Comparison of ENCODE assay signal across 8 cellular contexts in the genomic region with DNA sequence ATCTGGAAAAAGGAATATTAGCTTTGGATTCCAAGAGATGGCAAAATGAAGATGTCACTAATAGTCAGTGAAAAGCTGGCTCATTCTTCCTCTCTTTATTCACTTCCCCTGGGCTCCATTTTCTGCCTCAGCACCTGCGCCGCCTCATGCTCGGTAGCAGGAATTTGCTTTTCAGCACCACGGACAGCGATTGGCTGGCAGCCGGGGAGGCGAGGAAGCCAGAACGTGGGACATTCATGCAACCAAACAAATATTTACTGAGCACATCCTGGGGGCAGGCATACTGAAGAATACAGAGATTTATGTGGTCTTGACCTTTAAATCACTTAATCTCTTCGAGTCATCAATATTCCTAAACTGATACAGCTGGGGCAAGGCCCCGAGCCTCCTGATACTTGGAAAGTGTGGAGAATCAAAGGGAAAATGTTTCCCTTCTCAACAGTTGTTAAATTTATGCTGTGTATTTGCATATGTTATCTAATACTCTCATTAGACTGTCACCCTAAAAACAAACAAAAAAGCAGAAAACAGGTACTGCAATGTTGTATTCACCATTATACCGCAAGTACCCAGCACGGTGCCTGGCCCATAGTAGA. TPM values are rescaled to one million over a fixed set of nuclear protein-coding genes. Genes with fewer than 3 reads are reported as not detected.
A peak's percentile ranks its signal among the peaks of the same experiment; 100 is the strongest.
DNase-seq lines count a peak whose midpoint lies in the region; ATAC-seq and TF ChIP-seq lines count a peak whose summit lies in the region.

No MANE protein-coding gene starts in this region.

- DNase-seq in CD8-positive, alpha-beta memory T cell = peak; percentile 16 to 66 (median 33)
- DNase-seq in Karpas-422 (peak; percentile 92), cerebellum (ENCODE audit: low spot score) (peak; percentile 26), right lobe of liver (peak; percentile 77 to 81 (median 80)), NCI-H187 treated with DMSO at 0.1 percent for 48 hours (lab: John Stamatoyannopoulos, UW) (no peak)
- peak; percentile 83 for DNase-seq in activated CD4-positive, alpha-beta T cell treated with anti-CD3 and anti-CD28 coated beads for 36 hours
- peak; percentile 16 for DNase-seq in stimulated activated CD8-positive, alpha-beta memory T cell treated with anti-CD3 and anti-CD28 coated beads, Interleukin-12 subunit alpha, Interleukin-12 subunit beta, amount 100 ng/mL, for 4 hours (ENCODE audit: low read depth)

- H3K27ac Mint-ChIP-seq in CD8-positive, alpha-beta memory T cell = no peak overlapping the region
- H3K27ac Mint-ChIP-seq in activated CD4-positive, alpha-beta T cell treated with anti-CD3 and anti-CD28 coated beads for 36 hours = no peak overlapping the region

- H3K36me3 Mint-ChIP-seq in CD8-positive, alpha-beta memory T cell = no peaks in the 10 kb centered on the region
- no peaks in the 10 kb centered on the region for H3K36me3 Mint-ChIP-seq in activated CD4-positive, alpha-beta T cell treated with anti-CD3 and anti-CD28 coated beads for 36 hours (ENCODE audit: low read depth)

- H3K4me2 ChIP-seq in Karpas-422 (ENCODE audit: low read depth, low read length, poor library complexity, severe bottlenecking) = no peak overlapping the region

- intact Hi-C loops in activated CD4-positive, alpha-beta T cell treated with anti-CD3 and anti-CD28 coated beads for 36 hours (cut with DNase I, micrococcal nuclease) = loop anchor here (1.0 to 5.0 kb wide), 5 partner anchors 41 to 446 kb away; no protein-coding TSS in a partner anchor
- intact Hi-C loops in right lobe of liver (cut with DNase I) = no loop called here

- H3K4me1 Mint-ChIP-seq in CD8-positive, alpha-beta memory T cell = no peaks in the 10 kb centered on the region
- no peaks in the 10 kb centered on the region for H3K4me1 Mint-ChIP-seq in activated CD4-positive, alpha-beta T cell treated with anti-CD3 and anti-CD28 coated beads for 36 hours

- no peak overlapping the region for H3K4me3 Mint-ChIP-seq in CD8-positive, alpha-beta memory T cell
- H3K4me3 Mint-ChIP-seq in activated CD4-positive, alpha-beta T cell treated with anti-CD3 and anti-CD28 coated beads for 36 hours = no peak overlapping the region

- no peak overlapping the region for H3K9ac ChIP-seq in Karpas-422 (ENCODE audit: low read length)

- H3K27ac ChIP-seq in CD8-positive, alpha-beta memory T cell (ENCODE audit: low read depth, low read length) = no peak overlapping the region
- H3K27ac ChIP-seq in Karpas-422 (ENCODE audit: low read length) (no peak overlapping the region), right lobe of liver (no peak overlapping the region)

- TF ChIP-seq CTCF in right lobe of liver (IDR thresholded peaks at IDR 0.05) = no peak

- H3K36me3 ChIP-seq in CD8-positive, alpha-beta memory T cell (ENCODE audit: insufficient read depth, low read length) = no peaks in the 10 kb centered on the region
- H3K36me3 ChIP-seq in Karpas-422 (ENCODE audit: insufficient read depth, low read length) (no peaks in the 10 kb centered on the region), right lobe of liver (no peaks in the 10 kb centered on the region)

- H3K79me2 ChIP-seq in Karpas-422 (ENCODE audit: low read length) = no peaks in the 10 kb centered on the region

- H4K20me1 ChIP-seq in Karpas-422 (ENCODE audit: insufficient read depth, low read depth, low read length) = peaks cover 7% of the 10 kb centered on the region; the same call in 1 of the 2 replicates

- TF ChIP-seq POLR2A in right lobe of liver (IDR thresholded peaks at IDR 0.05) = no peak

- ATAC-seq in activated CD4-positive, alpha-beta T cell treated with anti-CD3 and anti-CD28 coated beads for 36 hours = no peak
- ATAC-seq in right lobe of liver (peak; percentile 68 to 91 (median 84)), GM18868 (IDR thresholded peaks at IDR 0.05; ENCODE audit: unreplicated experiment) (no peak)

- H3K27me3 ChIP-seq in CD8-positive, alpha-beta memory T cell (ENCODE audit: insufficient read depth, low read length, poor library complexity, severe bottlenecking) = no peaks in the 10 kb centered on the region
- peaks cover 2% of the 10 kb centered on the region; the same call in 1 of the 2 replicates for H3K27me3 ChIP-seq in Karpas-422 (ENCODE audit: low read length)
- H3K27me3 ChIP-seq in right lobe of liver = no peaks in the 10 kb centered on the region

- H3K27me3 Mint-ChIP-seq in CD8-positive, alpha-beta memory T cell = peaks cover 26 to 51% of the 10 kb centered on the region in 2 donors
- peaks cover 20% of the 10 kb centered on the region for H3K27me3 Mint-ChIP-seq in activated CD4-positive, alpha-beta T cell treated with anti-CD3 and anti-CD28 coated beads for 36 hours

- H3K9me3 Mint-ChIP-seq in CD8-positive, alpha-beta memory T cell = no peaks in the 10 kb centered on the region
- H3K9me3 Mint-ChIP-seq in activated CD4-positive, alpha-beta T cell treated with anti-CD3 and anti-CD28 coated beads for 36 hours (ENCODE audit: low read depth) = no peaks in the 10 kb centered on the region

- no peaks in the 10 kb centered on the region for H3K9me2 ChIP-seq in Karpas-422 (replicated peaks; ENCODE audit: insufficient read depth, low read length)

- CTCF ChIA-PET in CD8-positive, alpha-beta memory T cell (lab: Charles Lee) = interaction anchor here (0.6 to 2.4 kb wide), 4 partner anchors 19 to 167 kb away, joined by 3 to 12 read pairs (median 4); no protein-coding TSS in a partner anchor
- CTCF ChIA-PET in activated CD4-positive, alpha-beta T cell treated with anti-CD3 and anti-CD28 coated beads for 36 hours (lab: Charles Lee) = interaction anchor here (0.5 to 3.8 kb wide), 16 partner anchors 15 to 244 kb away, joined by 3 to 40 read pairs (median 4); no protein-coding TSS in a partner anchor

- 7% methylated on average over 12 of the region's 12 CpGs for WGBS in right lobe of liver (ENCODE audit: insufficient coverage, low coverage, low lambda C conversion rate, missing lambda C conversion rate)

- no peak overlapping the region for H3K4me3 ChIP-seq in CD8-positive, alpha-beta memory T cell (ENCODE audit: low read length)
- H3K4me3 ChIP-seq in Karpas-422 (ENCODE audit: low read length) (no peak overlapping the region), right lobe of liver (no peak overlapping the region)

- H3K4me1 ChIP-seq in CD8-positive, alpha-beta memory T cell (ENCODE audit: insufficient read depth, low read length) = no peaks in the 10 kb centered on the region
- H3K4me1 ChIP-seq in Karpas-422 (ENCODE audit: low read length) (no peaks in the 10 kb centered on the region), right lobe of liver (no peaks in the 10 kb centered on the region)

- POLR2A ChIA-PET in CD8-positive, alpha-beta memory T cell (lab: Charles Lee) = no interaction called here
- POLR2A ChIA-PET in activated CD4-positive, alpha-beta T cell treated with anti-CD3 and anti-CD28 coated beads for 36 hours (lab: Charles Lee) = no interaction called here

- H3K9me3 ChIP-seq in CD8-positive, alpha-beta memory T cell (ENCODE audit: low read length) = no peaks in the 10 kb centered on the region
- H3K9me3 ChIP-seq in Karpas-422 (ENCODE audit: low read length) (no peaks in the 10 kb centered on the region), right lobe of liver (no peaks in the 10 kb centered on the region)

- H2AFZ ChIP-seq in Karpas-422 (ENCODE audit: low read length) = no peak overlapping the region

RNA-seq across cellular contexts. Expression of a gene that starts 12.1 kb away (rescaled TPM):
- not detected for total RNA-seq in CD8-positive, alpha-beta memory T cell
- not detected for polyA plus RNA-seq in CD8-positive, alpha-beta memory T cell
- total RNA-seq in Karpas-422 (2014; rRNA removed; shearing (Covaris generic); ENCODE audit: low replicate concordance) = not detected in 2 replicates
- total RNA-seq in activated CD4-positive, alpha-beta T cell treated with anti-CD3 and anti-CD28 coated beads for 36 hours = not detected
- 0.45 TPM for total RNA-seq in cerebellum
- not detected for total RNA-seq in right lobe of liver

Comparison
In these comparisons a context has a peak if more than half of its experiments do, and no peak if none do; other contexts are left out.
1. ATAC-seq: peak in right lobe of liver (4 of 4); none in activated CD4-positive, alpha-beta T cell treated with anti-CD3 and anti-CD28 coated beads for 36 hours (single experiment) and GM18868 (single experiment).
2. intact Hi-C loops: an anchor here in activated CD4-positive, alpha-beta T cell treated with anti-CD3 and anti-CD28 coated beads for 36 hours (1.0 to 5.0 kb wide); none called in right lobe of liver.